Comparison of ENCODE assay signal across 21 cellular contexts in the genomic region with DNA sequence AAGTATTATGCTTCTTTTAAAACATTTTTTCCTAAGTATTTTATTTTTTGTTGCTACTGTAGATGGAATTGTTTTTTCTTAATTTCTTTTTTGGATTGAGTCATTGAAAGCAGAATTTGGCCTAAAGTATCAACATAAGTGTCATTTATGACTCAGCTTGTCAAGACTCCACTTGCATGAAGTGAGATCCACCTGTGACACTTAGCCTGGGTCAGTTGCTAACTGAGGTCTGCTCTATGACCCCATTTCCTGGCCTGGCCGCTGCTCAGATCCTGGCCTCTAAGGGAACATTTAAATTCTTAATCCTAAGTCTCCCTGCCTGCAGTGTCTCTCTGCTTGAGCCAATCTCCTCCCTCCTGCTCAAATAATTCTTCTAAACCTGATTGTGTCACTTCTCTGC. TPM values are rescaled to one million over a fixed set of nuclear protein-coding genes. Genes with fewer than 3 reads are reported as not detected.
DNase-seq lines count a peak whose midpoint lies in the region; ATAC-seq and TF ChIP-seq lines count a peak whose summit lies in the region.
"Had no signal": no experiment of that assay in that cellular context is flagged by ENCODE, and none has a peak within 500 bp of the region (broad histone marks: within the 10 kb centered on the region; RNA-seq: fewer than 3 reads in every experiment).

No MANE protein-coding gene starts in this region.

- no peak overlapping the region for H3K4me2 ChIP-seq in SK-N-SH
- H3K4me2 ChIP-seq: smooth muscle cell had no signal

- WGBS in SK-N-SH (ENCODE audit: low lambda C conversion rate), result 60% methylated on average over 1 of the region's 1 CpG

- DNase-seq in SK-N-SH (no peak), ascending aorta (ENCODE audit: low spot score in 2 of 2) (no peak), kidney tubule cell (ENCODE audit: low spot score) (peak; percentile 64), hepatic stellate cell (ENCODE audit: low spot score) (no peak), NAMALWA (ENCODE audit: low spot score) (no peak)
- DNase-seq: activated CD4-positive, CD25-positive, alpha-beta regulatory T cell treated with anti-CD3 and anti-CD28 coated beads, Interleukin-2, amount 50 U/mL, for 72 hours; activated naive CD4-positive, alpha-beta T cell; body of pancreas; DMS79; NCI-H187 treated with DMSO at 0.1 percent for 48 hours; NCI-H526; nucleus accumbens; Peyer's patch; stimulated activated naive B cell treated with anti-CD40 and anti-IgM and Interleukin-4, amounts not matched to agents 10 μg/mL and 1 μg/mL and 100 μg/mL, for 72 hours; T-cell had no signal

- CTCF ChIA-PET in SK-N-SH (lab: Yijun Ruan, JAX), result interaction anchor here (0.5 to 3.2 kb wide), 6 partner anchors 15 to 602 kb away, joined by 3 to 9 read pairs (median 4); no protein-coding TSS in a partner anchor

- H2AFZ ChIP-seq in SK-N-SH (ENCODE audit: low read depth), result no peak overlapping the region

- TF ChIP-seq EP300 in SK-N-SH (IDR thresholded peaks at IDR 0.05; ENCODE audit: borderline replicate concordance in 1 of 2, low read depth in 1 of 2, low read length in 1 of 2), result peak in 1 of 2 experiments; percentile 23; a peak in 1 of 4 replicates

- ATAC-seq in SK-N-SH treated with all-trans-retinoic acid at 6 μM for 48 hours (no peak), HG02981 (IDR thresholded peaks at IDR 0.05; ENCODE audit: unreplicated experiment) (no peak), HG02571 (IDR thresholded peaks at IDR 0.05; ENCODE audit: unreplicated experiment) (no peak)
- ATAC-seq: body of pancreas; stimulated activated naive B cell treated with anti-CD40 and anti-IgM and Interleukin-4, amounts not matched to agents 10 μg/mL and 1 μg/mL and 100 μg/mL, for 72 hours; T-cell had no signal

- POLR2A ChIA-PET in SK-N-SH (lab: Yijun Ruan, JAX), result no interaction called here

- no peaks in the 10 kb centered on the region for H3K27me3 ChIP-seq in SK-N-SH (ENCODE audit: insufficient read depth)
- H3K27me3 ChIP-seq in ascending aorta, result no peaks in the 10 kb centered on the region
- H3K27me3 ChIP-seq: body of pancreas, Peyer's patch had no signal

- H3K4me1 ChIP-seq in SK-N-SH (ENCODE audit: control insufficient read depth in 1 of 2, insufficient read depth in 2 of 2, low read depth in 1 of 2, low read length in 1 of 2), result peaks cover 37 to 45% of the 10 kb centered on the region in 2 experiments; a peak in 3 of 4 replicates
- H3K4me1 ChIP-seq in ascending aorta, result peaks cover 30 to 61% of the 10 kb centered on the region in 2 donors

- H3K9me2 ChIP-seq in SK-N-SH, result no peaks in the 10 kb centered on the region

- no peaks in the 10 kb centered on the region for H3K79me2 ChIP-seq in SK-N-SH (ENCODE audit: insufficient read depth)

- intact Hi-C loops in ascending aorta (cut with DNase I), result no loop called here

- H3K36me3 ChIP-seq in SK-N-SH (replicated peaks in 1 of 2; ENCODE audit: control insufficient read depth in 1 of 2, insufficient read depth in 2 of 2, low read length in 1 of 2) (no peaks in the 10 kb centered on the region), ascending aorta (no peaks in the 10 kb centered on the region)
- H3K36me3 ChIP-seq: Peyer's patch had no signal

- TF ChIP-seq CTCF in SK-N-SH (IDR thresholded peaks at IDR 0.05), result no peak
- TF ChIP-seq CTCF in ascending aorta (IDR thresholded peaks at IDR 0.05), result no peak

- H3K9me3 ChIP-seq in SK-N-SH, result no peaks in the 10 kb centered on the region
- no peaks in the 10 kb centered on the region for H3K9me3 ChIP-seq in ascending aorta
- H3K9me3 ChIP-seq: Peyer's patch had no signal

- peaks cover 62% of the 10 kb centered on the region for H3F3A ChIP-seq in SK-N-SH (replicated peaks; ENCODE audit: insufficient read depth)

- H3K9ac ChIP-seq in SK-N-SH, result no peak overlapping the region; the same call in 1 of the 2 replicates

- H3K4me3 ChIP-seq in SK-N-SH (ENCODE audit: low read depth in 2 of 2, low read length in 1 of 2) (no peak overlapping the region; a peak in 1 of 4 replicates), ascending aorta (no peak overlapping the region)
- H3K4me3 ChIP-seq: body of pancreas, Peyer's patch, smooth muscle cell had no signal

- no peaks in the 10 kb centered on the region for H4K20me1 ChIP-seq in SK-N-SH (ENCODE audit: insufficient read depth)

- no peak for TF ChIP-seq RAD21 in SK-N-SH (IDR thresholded peaks at IDR 0.05; ENCODE audit: low read length)

- peak overlapping the region in 1 of 2 experiments; percentile 93; a peak in 2 of 4 replicates for H3K27ac ChIP-seq in SK-N-SH (ENCODE audit: low read depth in 2 of 2, low read length in 1 of 2)
- peak overlapping the region; percentile 97 for H3K27ac ChIP-seq in ascending aorta
- H3K27ac ChIP-seq: 22Rv1, body of pancreas, Peyer's patch had no signal

TF ChIP-seq in SK-N-SH, 30 proteins besides CTCF, POLR2A, EP300 and RAD21 (continues in another document):
- TF ChIP-seq TAF1 (IDR thresholded peaks at IDR 0.05; ENCODE audit: borderline replicate concordance, low read depth, low read length), result no peak
- no peak for TF ChIP-seq MEF2A (IDR thresholded peaks at IDR 0.05; ENCODE audit: borderline replicate concordance, low read depth)
- no peak for TF ChIP-seq RXRA (IDR thresholded peaks at IDR 0.05; ENCODE audit: borderline replicate concordance, low read depth)
- no peak for TF ChIP-seq SMC3 (IDR thresholded peaks at IDR 0.05; ENCODE audit: low read depth, low read length)
- TF ChIP-seq RCOR1 (IDR thresholded peaks at IDR 0.05; ENCODE audit: low read length), result no peak
- TF ChIP-seq TEAD4 (IDR thresholded peaks at IDR 0.05; ENCODE audit: borderline replicate concordance, insufficient read depth), result no peak
- no peak for TF ChIP-seq FOXM1 (IDR thresholded peaks at IDR 0.05; ENCODE audit: low read depth)
- no peak for TF ChIP-seq RFX5 (IDR thresholded peaks at IDR 0.05; ENCODE audit: low read length)

TF ChIP-seq in SK-N-SH treated with all-trans-retinoic acid at 6 μM for 48 hours, 23 proteins besides CTCF, POLR2A, EP300 and RAD21:
- TF ChIP-seq TSHZ2 (CRISPR knock-in tag; IDR thresholded peaks at IDR 0.05) (no peak), ZNF70 (CRISPR knock-in tag; IDR thresholded peaks at IDR 0.05) (no peak), PPARA (CRISPR knock-in tag; IDR thresholded peaks at IDR 0.05; ENCODE audit: borderline replicate concordance) (no peak), TOX (CRISPR knock-in tag; IDR thresholded peaks at IDR 0.05; ENCODE audit: borderline replicate concordance) (no peak), ZNF8 (CRISPR knock-in tag; IDR thresholded peaks at IDR 0.05) (no peak), SNAI2 (CRISPR knock-in tag; IDR thresholded peaks at IDR 0.05) (no peak), RARB (CRISPR knock-in tag; IDR thresholded peaks at IDR 0.05) (no peak), ZFP3 (CRISPR knock-in tag; IDR thresholded peaks at IDR 0.05) (no peak), TCF4 (CRISPR knock-in tag; IDR thresholded peaks at IDR 0.05; ENCODE audit: borderline replicate concordance) (no peak), CSDC2 (CRISPR knock-in tag; IDR thresholded peaks at IDR 0.05) (no peak)
TF ChIP-seq in SK-N-SH treated with all-trans-retinoic acid at 6 μM for 48 hours: peak in this region for 0.

RNA-seq across cellular contexts. Expression of gene TMEM270, which starts 35.5 kb away (rescaled TPM):
- polyA plus RNA-seq in SK-N-SH (2012; rRNA removed), result 0.71 and 0.96 TPM in 2 replicates
- polyA plus RNA-seq in SK-N-SH (2012; cell fraction: cytosol; rRNA removed), result 0.32 and 0.63 TPM in 2 replicates
- polyA plus RNA-seq in SK-N-SH (2012; cell fraction: nucleus; rRNA removed), result 0.17 and 0.54 TPM in 2 replicates
- total RNA-seq in ascending aorta, result not detected
- total RNA-seq: body of pancreas, frontal cortex, Peyer's patch, smooth muscle cell, T-cell had no signal
- polyA plus RNA-seq: smooth muscle cell had no signal

RNA-seq across cellular contexts. Expression of gene METTL27, which starts 54.1 kb away (rescaled TPM):
- 2.9 and 3.1 TPM in 2 replicates for polyA plus RNA-seq in SK-N-SH (2012; rRNA removed)
- polyA plus RNA-seq in SK-N-SH (2012; cell fraction: cytosol; rRNA removed), result 0.81 and 1.4 TPM in 2 replicates
- 7.3 and 10.0 TPM in 2 replicates for polyA plus RNA-seq in SK-N-SH (2012; cell fraction: nucleus; rRNA removed)
- total RNA-seq in ascending aorta, result not detected
